In genomic region chr2:168246072-168246482, GRCh38 we compare ENCODE assay signal across 8 cellular contexts. TPM values are rescaled to one million over a fixed set of nuclear protein-coding genes. Genes with fewer than 3 reads are reported as not detected.
A peak's percentile ranks its signal among the peaks of the same experiment; 100 is the strongest.
DNase-seq lines count a peak whose midpoint lies in the region; ATAC-seq, FAIRE-seq and TF ChIP-seq lines count a peak whose summit lies in the region.

No MANE protein-coding gene starts in this region.

- peaks cover 0 to 5% of the 10 kb centered on the region in 2 donors for H3K4me1 ChIP-seq in aorta (ENCODE audit: control insufficient read depth in 1 of 2, insufficient read depth in 2 of 2, low read length in 2 of 2)

- no peak for DNase-seq in stimulated activated naive CD8-positive, alpha-beta T cell treated with anti-CD3 and anti-CD28 coated beads, Interleukin-15, Interleukin-2, amounts not matched to agents 100 U/mL and 50 U/mL, for 24 hours
- DNase-seq in brain microvascular endothelial cell (no peak), memory B cell (ENCODE audit: low spot score in 2 of 2) (no peak), aorta (no peak), GM19239 (ENCODE audit: insufficient read length, low spot score) (no peak), globus pallidus (ENCODE audit: low spot score) (no peak)

- no peaks in the 10 kb centered on the region for H3K27me3 Mint-ChIP-seq in stimulated activated naive CD8-positive, alpha-beta T cell treated with anti-CD3 and anti-CD28 coated beads, Interleukin-15, Interleukin-2, amounts not matched to agents 100 ng/mL and 50 ng/mL, for 24 hours
- no peaks in the 10 kb centered on the region for H3K27me3 Mint-ChIP-seq in memory B cell

- FAIRE-seq in GM19239 (lab: Jason Lieb, UNC) = no peak

- in situ Hi-C loops in brain microvascular endothelial cell (cut with HindIII; ENCODE audit: low pct_ligation_motif_present, low sequenced_read_pairs) = no loop called here

- H3K4me3 Mint-ChIP-seq in stimulated activated naive CD8-positive, alpha-beta T cell treated with anti-CD3 and anti-CD28 coated beads, Interleukin-15, Interleukin-2, amounts not matched to agents 100 ng/mL and 50 ng/mL, for 24 hours = peak overlapping the region; percentile 95
- H3K4me3 Mint-ChIP-seq in memory B cell = peak overlapping the region; percentile 86

- no peak for TF ChIP-seq CTCF in brain microvascular endothelial cell (IDR thresholded peaks at IDR 0.05; ENCODE audit: low read depth, low read length, missing control alignments)

- H3K9me3 Mint-ChIP-seq in stimulated activated naive CD8-positive, alpha-beta T cell treated with anti-CD3 and anti-CD28 coated beads, Interleukin-15, Interleukin-2, amounts not matched to agents 100 ng/mL and 50 ng/mL, for 24 hours = no peaks in the 10 kb centered on the region
- H3K9me3 Mint-ChIP-seq in memory B cell = no peaks in the 10 kb centered on the region

- peaks cover 42% of the 10 kb centered on the region for H3K4me1 Mint-ChIP-seq in stimulated activated naive CD8-positive, alpha-beta T cell treated with anti-CD3 and anti-CD28 coated beads, Interleukin-15, Interleukin-2, amounts not matched to agents 100 ng/mL and 50 ng/mL, for 24 hours (ENCODE audit: low read depth)
- H3K4me1 Mint-ChIP-seq in memory B cell = peaks cover 14% of the 10 kb centered on the region

- H3K36me3 ChIP-seq in brain microvascular endothelial cell (replicated peaks) = no peaks in the 10 kb centered on the region
- no peaks in the 10 kb centered on the region for H3K36me3 ChIP-seq in aorta (ENCODE audit: control insufficient read depth in 1 of 2, insufficient read depth in 2 of 2, low read length in 1 of 2)

- peak overlapping the region; percentile 89 for H3K27ac Mint-ChIP-seq in stimulated activated naive CD8-positive, alpha-beta T cell treated with anti-CD3 and anti-CD28 coated beads, Interleukin-15, Interleukin-2, amounts not matched to agents 100 ng/mL and 50 ng/mL, for 24 hours
- H3K27ac Mint-ChIP-seq in memory B cell = peak overlapping the region; percentile 78

- H3K27ac ChIP-seq in brain microvascular endothelial cell (peak overlapping the region; percentile 62), aorta (ENCODE audit: low read depth in 1 of 2, low read length in 2 of 2) (no peak overlapping the region)

- no peaks in the 10 kb centered on the region for H3K27me3 ChIP-seq in brain microvascular endothelial cell (replicated peaks)
- H3K27me3 ChIP-seq in aorta (ENCODE audit: control insufficient read depth in 1 of 2, insufficient read depth in 2 of 2, low read length in 1 of 2) = no peaks in the 10 kb centered on the region

- H3K36me3 Mint-ChIP-seq in stimulated activated naive CD8-positive, alpha-beta T cell treated with anti-CD3 and anti-CD28 coated beads, Interleukin-15, Interleukin-2, amounts not matched to agents 100 ng/mL and 50 ng/mL, for 24 hours (ENCODE audit: low read depth) = peaks cover 6% of the 10 kb centered on the region
- H3K36me3 Mint-ChIP-seq in memory B cell = no peaks in the 10 kb centered on the region

- ATAC-seq in stimulated activated naive CD8-positive, alpha-beta T cell treated with anti-CD3 and anti-CD28 coated beads, Interleukin-15, Interleukin-2, amounts not matched to agents 100 U/mL and 50 U/mL, for 24 hours = no peak
- ATAC-seq in memory B cell (ENCODE audit: low read depth) (no peak), aorta (ENCODE audit: low FRiP score) (no peak), GM19351 (IDR thresholded peaks at IDR 0.05; ENCODE audit: unreplicated experiment) (no peak)

- intact Hi-C loops in aorta (cut with DNase I) = loop anchor here in 1 of 2 donors (10.0 kb wide), 1 partner anchor 81 kb away; no protein-coding TSS in a partner anchor

- H3K4me3 ChIP-seq in brain microvascular endothelial cell (ENCODE audit: low read depth, low read length) = peak overlapping the region; percentile 76
- H3K4me3 ChIP-seq in aorta (ENCODE audit: low read length in 2 of 2) = peak overlapping the region; percentile 74 to 86

- H3K9me3 ChIP-seq in aorta (ENCODE audit: control insufficient read depth, low read length) = no peaks in the 10 kb centered on the region

- 21% methylated on average over 11 of the region's 11 CpGs for WGBS in aorta, 2 donors

RNA-seq across cellular contexts. Expression of gene STK39, which starts 1.3 kb away (rescaled TPM):
- 10 to 100 TPM; 12.6 to 16.1 TPM for total RNA-seq in aorta
- 10 to 100 TPM in 1 of 2 donors, 1 to 10 TPM in 1; 7.1 to 17.7 TPM for polyA plus RNA-seq in aorta
